12 cellular contexts compared by ENCODE assay signal in the genomic region with DNA sequence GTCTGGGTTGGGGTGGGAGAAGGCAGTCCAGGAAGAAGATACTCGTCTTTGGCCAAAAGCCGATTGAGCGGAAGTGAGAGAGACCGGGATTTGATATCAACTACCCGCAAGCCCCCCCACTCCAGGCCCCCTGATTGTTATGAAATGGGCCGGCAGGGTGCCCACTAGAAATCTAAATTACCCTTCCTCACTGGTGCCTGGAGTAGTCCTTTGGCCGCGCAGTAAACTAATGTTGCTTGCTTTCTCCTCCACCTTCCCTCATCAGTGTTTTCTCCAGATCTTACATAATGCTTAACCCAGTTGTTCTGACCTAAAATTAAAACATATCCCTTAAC.
DNase-seq lines count a peak whose midpoint lies in the region; ATAC-seq lines count a peak whose summit lies in the region.
"Had no signal": no experiment of that assay in that cellular context is flagged by ENCODE, and none has a peak within 500 bp of the region (broad histone marks: within the 10 kb centered on the region; RNA-seq: fewer than 3 reads in every experiment).

No MANE protein-coding gene starts in this region.

- H3K79me1 ChIP-seq in mesendoderm (ENCODE audit: low read length): no peaks in the 10 kb centered on the region

- ATAC-seq in GM19328 (IDR thresholded peaks at IDR 0.05; ENCODE audit: unreplicated experiment): no peak

- no peak overlapping the region for H2BK15ac ChIP-seq in mesendoderm (replicated peaks; ENCODE audit: low read depth)

- peak overlapping the region; percentile 44 for H3K9ac ChIP-seq in mesendoderm (ENCODE audit: low read length)
- H3K9ac ChIP-seq in subcutaneous abdominal adipose tissue (ENCODE audit: low read length in 5 of 5): peak overlapping the region in 1 of 5 donors; percentile 71
- H3K9ac ChIP-seq: KMS-11 had no signal

- no peak overlapping the region for H2BK120ac ChIP-seq in mesendoderm (ENCODE audit: low read depth, low read length)

- peak overlapping the region; percentile 26 for H3K23ac ChIP-seq in mesendoderm (ENCODE audit: low read length)

- H3K27ac ChIP-seq in ectodermal cell (ENCODE audit: insufficient read depth, low read depth, low read length, poor library complexity, severe bottlenecking) (no peak overlapping the region), mesendoderm (ENCODE audit: low read depth, low read length) (no peak overlapping the region), subcutaneous abdominal adipose tissue (ENCODE audit: low read depth, low read length) (no peak overlapping the region)
- H3K27ac ChIP-seq: KMS-11 had no signal

- peak overlapping the region; percentile 77 for H3K18ac ChIP-seq in mesendoderm (ENCODE audit: low read length)

- H4K5ac ChIP-seq in mesendoderm (ENCODE audit: low read length): no peak overlapping the region

- H2AK5ac ChIP-seq in mesendoderm (ENCODE audit: low read length): no peak overlapping the region

- H4K8ac ChIP-seq in mesendoderm (ENCODE audit: low read depth, low read length): no peak overlapping the region

- no peaks in the 10 kb centered on the region for H3K79me2 ChIP-seq in mesendoderm (ENCODE audit: control insufficient read depth, insufficient read depth, low read length)

- H3K4me3 ChIP-seq in ectodermal cell (ENCODE audit: insufficient read depth, low read depth, low read length) (peak overlapping the region; percentile 25), mesendoderm (ENCODE audit: low read length) (no peak overlapping the region), subcutaneous abdominal adipose tissue (ENCODE audit: low read depth in 1 of 5, low read length in 5 of 5) (peak overlapping the region; percentile 39 to 67 (median 65))

- H3K4me1 ChIP-seq in ectodermal cell (ENCODE audit: control insufficient read depth, insufficient read depth, low read length) (peaks cover 43% of the 10 kb centered on the region), mesendoderm (ENCODE audit: control insufficient read depth, low read depth, low read length) (peaks cover 10% of the 10 kb centered on the region), subcutaneous abdominal adipose tissue (ENCODE audit: control insufficient read depth in 5 of 5, insufficient read depth in 5 of 5, low read length in 5 of 5) (peaks cover 0 to 20% (median 14%) of the 10 kb centered on the region in 5 donors)

- H3K27me3 ChIP-seq in ectodermal cell (ENCODE audit: control insufficient read depth, insufficient read depth, low read length, poor library complexity, severe bottlenecking) (peaks cover 86% of the 10 kb centered on the region), mesendoderm (ENCODE audit: insufficient read depth, low read length, poor library complexity) (peaks cover 56% of the 10 kb centered on the region), subcutaneous abdominal adipose tissue (ENCODE audit: control insufficient read depth in 5 of 5, insufficient read depth in 4 of 5, low read length in 5 of 5) (peaks cover 7 to 31% (median 14%) of the 10 kb centered on the region in 5 donors)

- H3K9me3 ChIP-seq in ectodermal cell (ENCODE audit: control insufficient read depth, low read length) (no peaks in the 10 kb centered on the region), subcutaneous abdominal adipose tissue (ENCODE audit: control insufficient read depth in 5 of 5, low read length in 5 of 5) (no peaks in the 10 kb centered on the region)

- WGBS in ectodermal cell, 2 experiments: 23 to 26% methylated on average over 8 of the region's 8 CpGs
- WGBS in mesendoderm (ENCODE audit: extremely low coverage, insufficient coverage, low lambda C conversion rate): no CpG with 5 or more reads among the region's 8 CpGs

- no peaks in the 10 kb centered on the region for H3K36me3 ChIP-seq in ectodermal cell (ENCODE audit: control insufficient read depth, insufficient read depth, low read length)
- H3K36me3 ChIP-seq in mesendoderm (ENCODE audit: control insufficient read depth, insufficient read depth, low read length): no peaks in the 10 kb centered on the region
- H3K36me3 ChIP-seq in subcutaneous abdominal adipose tissue (ENCODE audit: control insufficient read depth in 5 of 5, insufficient read depth in 5 of 5, low read length in 5 of 5): no peaks in the 10 kb centered on the region

- no peak overlapping the region for H3K4ac ChIP-seq in mesendoderm (ENCODE audit: low read depth, low read length)

- peak overlapping the region; percentile 76 for H3K56ac ChIP-seq in mesendoderm (ENCODE audit: low read length)

- H2BK5ac ChIP-seq in mesendoderm (ENCODE audit: low read length): no peak overlapping the region

- peak overlapping the region; percentile 43 for H3K4me2 ChIP-seq in mesendoderm (ENCODE audit: low read length)
- H3K4me2 ChIP-seq: KMS-11 had no signal

- DNase-seq in NCI-H1417 (lab: John Stamatoyannopoulos, UW): peak in 2 of 3 experiments; percentile 47 to 59
- DNase-seq in NCI-H1417 treated with DMSO at 0.1 percent for 48 hours (lab: John Stamatoyannopoulos, UW): no peak
- DNase-seq in mesendoderm: no peak
- no peak for DNase-seq in NCI-H2171 (lab: John Stamatoyannopoulos, UW)
- no peak for DNase-seq in pons (ENCODE audit: low spot score)
- DNase-seq: 8988T; activated naive CD4-positive, alpha-beta T cell treated with anti-CD3 and anti-CD28 coated beads for 36 hours; EL had no signal

Comparison
In these comparisons a context has a peak if more than half of its experiments do, and no peak if none do; other contexts are left out.
1. DNase-seq: peak in NCI-H1417 (2 of 3); none in NCI-H1417 treated with DMSO at 0.1 percent for 48 hours (single experiment), mesendoderm (single experiment), NCI-H2171 (single experiment) and pons (single experiment).